Comparison of ENCODE assay signal across 8 cellular contexts in genomic region chr7:100801833-100802568, GRCh38. TPM values are rescaled to one million over a fixed set of nuclear protein-coding genes. Genes with fewer than 3 reads are reported as not detected.
DNase-seq lines count a peak whose midpoint lies in the region; ATAC-seq, FAIRE-seq and TF ChIP-seq lines count a peak whose summit lies in the region.

No MANE protein-coding gene starts in this region.

- no peak overlapping the region for H2AFZ ChIP-seq in GM23338

- no peaks in the 10 kb centered on the region for H3K9me3 Mint-ChIP-seq in GM23338

- H3K9me3 ChIP-seq in small intestine (ENCODE audit: control insufficient read depth, low read depth), result no peaks in the 10 kb centered on the region

- DNase-seq in GM23338 (ENCODE audit: low spot score) (no peak), RCC 7860 (ENCODE audit: low spot score) (peak; percentile 73), fibroblast of peridontal ligament (ENCODE audit: extremely low read depth) (peak; percentile 58), small intestine (peak; percentile 78), NCI-H774 (lab: John Stamatoyannopoulos, UW) (no peak), NCI-H187 treated with DMSO at 0.1 percent for 48 hours (lab: John Stamatoyannopoulos, UW) (no peak)
- no peak for DNase-seq in stimulated activated CD4-positive, alpha-beta T cell treated with anti-CD3 and anti-CD28 coated beads, Interleukin-2, amount 100 ng/mL, for 48 hours

- H3K79me2 ChIP-seq in GM23338 (replicated peaks; ENCODE audit: insufficient read depth), result no peaks in the 10 kb centered on the region; the same call in 1 of the 2 replicates

- FAIRE-seq in RCC 7860 (lab: Jason Lieb, UNC), result peak; percentile 78
- FAIRE-seq in small intestine (lab: Jason Lieb, UNC), result no peak

- H3K36me3 ChIP-seq in GM23338 (ENCODE audit: insufficient read depth) (peaks cover 22% of the 10 kb centered on the region), small intestine (ENCODE audit: control insufficient read depth in 2 of 2, insufficient read depth in 2 of 2, low read length in 2 of 2) (peaks cover under 1 to 3% of the 10 kb centered on the region in 2 donors)

- H3K4me3 Mint-ChIP-seq in GM23338, result no peak overlapping the region

- peaks cover 34% of the 10 kb centered on the region for H3K27me3 Mint-ChIP-seq in GM23338 (ENCODE audit: insufficient read depth, low read depth, poor library complexity)

- H3K4me1 ChIP-seq in GM23338 (ENCODE audit: insufficient read depth), result peaks cover 6% of the 10 kb centered on the region; the same call in 1 of the 2 replicates
- H3K4me1 ChIP-seq in small intestine (ENCODE audit: control insufficient read depth in 2 of 2, insufficient read depth in 1 of 2, low read depth in 1 of 2, low read length in 1 of 2), result peaks cover 2 to 4% of the 10 kb centered on the region in 2 donors

- H3K4me2 ChIP-seq in GM23338, result no peak overlapping the region

- H3K27ac ChIP-seq in GM23338 (ENCODE audit: low read depth) (peak overlapping the region; percentile 50; the same call in 1 of the 2 replicates), small intestine (ENCODE audit: low read depth in 1 of 2, low read length in 1 of 2) (peak overlapping the region in 1 of 2 donors; percentile 46)

- no peaks in the 10 kb centered on the region for H3K27me3 ChIP-seq in GM23338 (ENCODE audit: insufficient read depth)
- no peaks in the 10 kb centered on the region for H3K27me3 ChIP-seq in small intestine (ENCODE audit: control insufficient read depth in 2 of 2, insufficient read depth in 2 of 2, low read length in 2 of 2)

- ATAC-seq in GM23338, result no peak; the same call in 2 of the 3 replicates
- no peak for ATAC-seq in GM18520 (IDR thresholded peaks at IDR 0.05; ENCODE audit: unreplicated experiment)

- peaks cover 16% of the 10 kb centered on the region for H3K4me1 Mint-ChIP-seq in GM23338

- H3K36me3 Mint-ChIP-seq in GM23338 (ENCODE audit: low read depth), result peaks cover 52% of the 10 kb centered on the region

- H4K20me1 ChIP-seq in GM23338 (replicated peaks; ENCODE audit: insufficient read depth), result peaks cover 7% of the 10 kb centered on the region

- 12 to 32% (median 12%) methylated on average over 14 to 18 of the region's 18 CpGs for WGBS in small intestine, 3 donors

- H3K9me2 ChIP-seq in GM23338 (ENCODE audit: insufficient read depth), result no peaks in the 10 kb centered on the region

- H3K4me3 ChIP-seq in GM23338, result no peak overlapping the region
- no peak overlapping the region for H3K4me3 ChIP-seq in small intestine (ENCODE audit: low read depth in 1 of 2, low read length in 2 of 2)

- H3K27ac Mint-ChIP-seq in GM23338, result no peak overlapping the region

- no peak for TF ChIP-seq CTCF in GM23338 (conservative IDR thresholded peaks at IDR 0.05; ENCODE audit: low read depth in 2 of 2)

- peaks cover 23% of the 10 kb centered on the region for H3F3A ChIP-seq in GM23338 (replicated peaks; ENCODE audit: low read depth)

TF ChIP-seq in GM23338, 12 proteins besides CTCF, POLR2A, EP300 and RAD21:
- TF ChIP-seq NANOG (IDR thresholded peaks at IDR 0.05; ENCODE audit: borderline replicate concordance) (no peak), ZNF114 (CRISPR knock-in tag; IDR thresholded peaks at IDR 0.05) (no peak), POLR2AphosphoS5 (IDR thresholded peaks at IDR 0.05; ENCODE audit: low read depth) (peak; percentile 29; the same call in 1 of the 2 replicates)
TF ChIP-seq in GM23338: peak in this region for 1.

RNA-seq across cellular contexts. Expression of gene EPHB4, which starts 25.3 kb away (rescaled TPM):
- 145 and 164 TPM in 2 replicates for total RNA-seq in GM23338 (2014; rRNA removed; shearing (Covaris generic))
- 22.6 and 23.3 TPM in 2 replicates for polyA plus RNA-seq in GM23338 (2016; fragmentation: Nextera tagmentation; extraction: Ambion mirVana)
- polyA plus RNA-seq in small intestine, result 10 to 100 TPM in 1 of 3 donors, 1 to 10 TPM in 2; 1.3 to 53.9 (median 2.7) TPM

RNA-seq across cellular contexts. Expression of gene SLC12A9, which starts 50.5 kb away (rescaled TPM):
- 32.3 and 39.9 TPM in 2 replicates for total RNA-seq in GM23338 (2014; rRNA removed; shearing (Covaris generic))
- polyA plus RNA-seq in GM23338 (2016; fragmentation: Nextera tagmentation; extraction: Ambion mirVana), result 9.7 and 10.3 TPM in 2 replicates
- 10 to 100 TPM; 10.5 to 28.8 (median 12.7) TPM for polyA plus RNA-seq in small intestine

Comparison
In these comparisons a context has a peak if more than half of its experiments do, and no peak if none do; other contexts are left out.
1. DNase-seq: peak in RCC 7860 (single experiment), fibroblast of peridontal ligament (single experiment) and small intestine (single experiment); none in GM23338 (single experiment), stimulated activated CD4-positive, alpha-beta T cell treated with anti-CD3 and anti-CD28 coated beads, Interleukin-2, amount 100 ng/mL, for 48 hours (0 of 2), NCI-H774 (single experiment) and NCI-H187 treated with DMSO at 0.1 percent for 48 hours (single experiment).